1 cellular context compared by ENCODE assay signal in genomic region chr19:42242512-42243409, GRCh38.
TF ChIP-seq lines count a peak whose summit lies in the region.

Gene GSK3A, minus strand, starts transcription at chr19:42242602. Its CDS starts 137 bp downstream, at chr19:42242465.

TF ChIP-seq in HepG2, 621 proteins besides CTCF, POLR2A, EP300 and RAD21 (continued from another document and continues in another):
- TF ChIP-seq REST (IDR thresholded peaks at IDR 0.05; ENCODE audit: borderline replicate concordance in 1 of 2, low read depth in 1 of 2, low read length in 2 of 2) (peak in 1 of 2 experiments; percentile 70; a peak in 2 of 4 replicates), RNF219 (CRISPR knock-in tag; IDR thresholded peaks at IDR 0.05) (no peak), NFYB (CRISPR knock-in tag; IDR thresholded peaks at IDR 0.05) (peak; percentile 13; the same call in 1 of the 2 replicates), ZNF124 (CRISPR knock-in tag; IDR thresholded peaks at IDR 0.05) (peak; percentile 25; the same call in 1 of the 2 replicates), HMGXB3 (CRISPR knock-in tag; IDR thresholded peaks at IDR 0.05; ENCODE audit: borderline replicate concordance) (peak; percentile 18; the same call in 1 of the 2 replicates), MAZ (IDR thresholded peaks at IDR 0.05; ENCODE audit: borderline replicate concordance, low read depth, low read length) (no peak), MAZ (CRISPR knock-in tag; IDR thresholded peaks at IDR 0.05; ENCODE audit: low read depth) (0 out of 2 replicates have a peak, but pooled peaks have one; percentile 13), TFAP4 (IDR thresholded peaks at IDR 0.05; ENCODE audit: borderline replicate concordance, low read depth) (peak; percentile 3; the same call in 1 of the 2 replicates), HOXA3 (CRISPR knock-in tag; IDR thresholded peaks at IDR 0.05) (peak; percentile 81), ZFP82 (CRISPR knock-in tag; IDR thresholded peaks at IDR 0.05; ENCODE audit: borderline replicate concordance) (peak; percentile 43; the same call in 1 of the 2 replicates), ZNF652 (CRISPR knock-in tag; IDR thresholded peaks at IDR 0.05; ENCODE audit: borderline replicate concordance, low read depth) (peak; percentile 15; the same call in 1 of the 2 replicates), NR2C2 (CRISPR knock-in tag; IDR thresholded peaks at IDR 0.05; ENCODE audit: borderline replicate concordance) (peak; percentile 97), RFX5 (IDR thresholded peaks at IDR 0.05; ENCODE audit: low read depth, low read length) (peak; percentile 13; the same call in 1 of the 2 replicates), ELF4 (CRISPR knock-in tag; IDR thresholded peaks at IDR 0.05; ENCODE audit: borderline replicate concordance) (peak; percentile 93; the same call in 1 of the 2 replicates), SP1 (IDR thresholded peaks at IDR 0.05) (no peak), SP1 (CRISPR knock-in tag; IDR thresholded peaks at IDR 0.05) (peak; percentile 77), MIER2 (CRISPR knock-in tag; IDR thresholded peaks at IDR 0.05) (0 out of 2 replicates have a peak, but pooled peaks have one; percentile 42), ZNF317 (CRISPR knock-in tag; IDR thresholded peaks at IDR 0.05) (0 out of 2 replicates have a peak, but pooled peaks have one; percentile 46), ZNF770 (CRISPR knock-in tag; IDR thresholded peaks at IDR 0.05) (peak; percentile 79), NAIF1 (CRISPR knock-in tag; IDR thresholded peaks at IDR 0.05; ENCODE audit: borderline replicate concordance) (peak; percentile 91), SMAD3 (CRISPR knock-in tag; IDR thresholded peaks at IDR 0.05) (peak; percentile 20; the same call in 1 of the 2 replicates), ZNF567 (CRISPR knock-in tag; IDR thresholded peaks at IDR 0.05; ENCODE audit: borderline replicate concordance) (0 out of 2 replicates have a peak, but pooled peaks have one; percentile 77), CBX1 (IDR thresholded peaks at IDR 0.05; ENCODE audit: low read depth) (peak; percentile 21), MIXL1 (CRISPR knock-in tag; IDR thresholded peaks at IDR 0.05) (peak; percentile 67; the same call in 1 of the 2 replicates), SETDB1 (CRISPR knock-in tag; IDR thresholded peaks at IDR 0.05; ENCODE audit: borderline replicate concordance) (no peak), ZBTB42 (CRISPR knock-in tag; IDR thresholded peaks at IDR 0.05) (no peak), ZFX (CRISPR knock-in tag; IDR thresholded peaks at IDR 0.05; ENCODE audit: low read depth) (peak; percentile 95), CEBPB (IDR thresholded peaks at IDR 0.05; ENCODE audit: borderline replicate concordance, low read depth, low read length) (peak; percentile 89), RXRB (CRISPR knock-in tag; IDR thresholded peaks at IDR 0.05; ENCODE audit: borderline replicate concordance) (peak; percentile 78), MYPOP (CRISPR knock-in tag; IDR thresholded peaks at IDR 0.05) (no peak), ZBTB34 (CRISPR knock-in tag; IDR thresholded peaks at IDR 0.05) (peak; percentile 4; the same call in 1 of the 2 replicates), HCFC1 (IDR thresholded peaks at IDR 0.05; ENCODE audit: low read depth, low read length) (peak; percentile 91), POLR2G (IDR thresholded peaks at IDR 0.05; ENCODE audit: low read depth, low read length) (peak; percentile 97), REPIN1 (CRISPR knock-in tag; IDR thresholded peaks at IDR 0.05; ENCODE audit: borderline replicate concordance, low read depth) (no peak; the same call in 1 of the 2 replicates), DNMT3B (CRISPR knock-in tag; conservative IDR thresholded peaks at IDR 0.05) (0 out of 2 replicates have a peak, but pooled peaks have one; percentile 24), NKX3-1 (CRISPR knock-in tag; IDR thresholded peaks at IDR 0.05) (peak; percentile 54; the same call in 1 of the 2 replicates), MEIS2 (CRISPR knock-in tag; IDR thresholded peaks at IDR 0.05) (peak; percentile 78; the same call in 1 of the 2 replicates), ZNF12 (CRISPR knock-in tag; IDR thresholded peaks at IDR 0.05) (peak; percentile 24; the same call in 1 of the 2 replicates)
- TF ChIP-seq, protein P1, sequence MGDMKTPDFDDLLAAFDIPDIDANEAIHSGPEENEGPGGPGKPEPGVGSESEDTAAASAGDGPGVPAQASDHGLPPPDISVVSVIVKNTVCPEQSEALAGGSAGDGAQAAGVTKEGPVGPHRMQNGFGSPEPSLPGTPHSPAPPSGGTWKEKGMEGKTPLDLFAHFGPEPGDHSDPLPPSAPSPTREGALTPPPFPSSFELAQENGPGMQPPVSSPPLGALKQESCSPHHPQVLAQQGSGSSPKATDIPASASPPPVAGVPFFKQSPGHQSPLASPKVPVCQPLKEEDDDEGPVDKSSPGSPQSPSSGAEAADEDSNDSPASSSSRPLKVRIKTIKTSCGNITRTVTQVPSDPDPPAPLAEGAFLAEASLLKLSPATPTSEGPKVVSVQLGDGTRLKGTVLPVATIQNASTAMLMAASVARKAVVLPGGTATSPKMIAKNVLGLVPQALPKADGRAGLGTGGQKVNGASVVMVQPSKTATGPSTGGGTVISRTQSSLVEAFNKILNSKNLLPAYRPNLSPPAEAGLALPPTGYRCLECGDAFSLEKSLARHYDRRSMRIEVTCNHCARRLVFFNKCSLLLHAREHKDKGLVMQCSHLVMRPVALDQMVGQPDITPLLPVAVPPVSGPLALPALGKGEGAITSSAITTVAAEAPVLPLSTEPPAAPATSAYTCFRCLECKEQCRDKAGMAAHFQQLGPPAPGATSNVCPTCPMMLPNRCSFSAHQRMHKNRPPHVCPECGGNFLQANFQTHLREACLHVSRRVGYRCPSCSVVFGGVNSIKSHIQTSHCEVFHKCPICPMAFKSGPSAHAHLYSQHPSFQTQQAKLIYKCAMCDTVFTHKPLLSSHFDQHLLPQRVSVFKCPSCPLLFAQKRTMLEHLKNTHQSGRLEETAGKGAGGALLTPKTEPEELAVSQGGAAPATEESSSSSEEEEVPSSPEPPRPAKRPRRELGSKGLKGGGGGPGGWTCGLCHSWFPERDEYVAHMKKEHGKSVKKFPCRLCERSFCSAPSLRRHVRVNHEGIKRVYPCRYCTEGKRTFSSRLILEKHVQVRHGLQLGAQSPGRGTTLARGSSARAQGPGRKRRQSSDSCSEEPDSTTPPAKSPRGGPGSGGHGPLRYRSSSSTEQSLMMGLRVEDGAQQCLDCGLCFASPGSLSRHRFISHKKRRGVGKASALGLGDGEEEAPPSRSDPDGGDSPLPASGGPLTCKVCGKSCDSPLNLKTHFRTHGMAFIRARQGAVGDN (CRISPR knock-in tag; IDR thresholded peaks at IDR 0.05): peak; percentile 70
